Comparison of ENCODE assay signal across 1 cellular context in genomic region chr12:76559277-76560082, GRCh38.
TF ChIP-seq lines count a peak whose summit lies in the region.

A gene with protein sequence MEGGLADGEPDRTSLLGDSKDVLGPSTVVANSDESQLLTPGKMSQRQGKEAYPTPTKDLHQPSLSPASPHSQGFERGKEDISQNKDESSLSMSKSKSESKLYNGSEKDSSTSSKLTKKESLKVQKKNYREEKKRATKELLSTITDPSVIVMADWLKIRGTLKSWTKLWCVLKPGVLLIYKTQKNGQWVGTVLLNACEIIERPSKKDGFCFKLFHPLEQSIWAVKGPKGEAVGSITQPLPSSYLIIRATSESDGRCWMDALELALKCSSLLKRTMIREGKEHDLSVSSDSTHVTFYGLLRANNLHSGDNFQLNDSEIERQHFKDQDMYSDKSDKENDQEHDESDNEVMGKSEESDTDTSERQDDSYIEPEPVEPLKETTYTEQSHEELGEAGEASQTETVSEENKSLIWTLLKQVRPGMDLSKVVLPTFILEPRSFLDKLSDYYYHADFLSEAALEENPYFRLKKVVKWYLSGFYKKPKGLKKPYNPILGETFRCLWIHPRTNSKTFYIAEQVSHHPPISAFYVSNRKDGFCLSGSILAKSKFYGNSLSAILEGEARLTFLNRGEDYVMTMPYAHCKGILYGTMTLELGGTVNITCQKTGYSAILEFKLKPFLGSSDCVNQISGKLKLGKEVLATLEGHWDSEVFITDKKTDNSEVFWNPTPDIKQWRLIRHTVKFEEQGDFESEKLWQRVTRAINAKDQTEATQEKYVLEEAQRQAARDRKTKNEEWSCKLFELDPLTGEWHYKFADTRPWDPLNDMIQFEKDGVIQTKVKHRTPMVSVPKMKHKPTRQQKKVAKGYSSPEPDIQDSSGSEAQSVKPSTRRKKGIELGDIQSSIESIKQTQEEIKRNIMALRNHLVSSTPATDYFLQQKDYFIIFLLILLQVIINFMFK (minus strand): TSS chr12:76559771. CDS start chr12:76487551, 72,220 bp downstream.

TF ChIP-seq in HepG2, 621 proteins besides CTCF, POLR2A, EP300 and RAD21 (continued from another document and continues in another):
- TF ChIP-seq STAT6 (CRISPR knock-in tag; IDR thresholded peaks at IDR 0.05; ENCODE audit: borderline replicate concordance) (no peak), NKX3-1 (CRISPR knock-in tag; IDR thresholded peaks at IDR 0.05) (0 out of 2 replicates have a peak, but pooled peaks have one; percentile 75), NONO (IDR thresholded peaks at IDR 0.05) (no peak), NONO (CRISPR knock-in tag; conservative IDR thresholded peaks at IDR 0.05) (peak; percentile 97), BHLHE40 (IDR thresholded peaks at IDR 0.05; ENCODE audit: low read length) (peak; percentile 93), ZNF3 (CRISPR knock-in tag; IDR thresholded peaks at IDR 0.05) (no peak), TERF1 (CRISPR knock-in tag; IDR thresholded peaks at IDR 0.05) (peak; percentile 63; the same call in 1 of the 2 replicates), TAF1 (CRISPR knock-in tag; IDR thresholded peaks at IDR 0.05) (peak; percentile 96), ZNF737 (CRISPR knock-in tag; IDR thresholded peaks at IDR 0.05; ENCODE audit: borderline replicate concordance) (no peak), SP4 (CRISPR knock-in tag; IDR thresholded peaks at IDR 0.05) (peak; percentile 89), ZNF580 (CRISPR knock-in tag; IDR thresholded peaks at IDR 0.05; ENCODE audit: borderline replicate concordance, low read depth) (peak; percentile 75), ATF1 (CRISPR knock-in tag; IDR thresholded peaks at IDR 0.05) (peak; percentile 90), RFX3 (CRISPR knock-in tag; IDR thresholded peaks at IDR 0.05) (no peak), TEAD3 (CRISPR knock-in tag; optimal IDR thresholded peaks at IDR 0.05; ENCODE audit: borderline replicate concordance) (peak; percentile 77), HNF4A (CRISPR knock-in tag; IDR thresholded peaks at IDR 0.05) (peak; percentile 30), ZNF709 (CRISPR knock-in tag; IDR thresholded peaks at IDR 0.05) (peak; percentile 24; the same call in 1 of the 2 replicates), ZNF746 (CRISPR knock-in tag; IDR thresholded peaks at IDR 0.05) (peak; percentile 57; the same call in 1 of the 2 replicates), EEA1 (CRISPR knock-in tag; IDR thresholded peaks at IDR 0.05; ENCODE audit: borderline replicate concordance) (0 out of 2 replicates have a peak, but pooled peaks have one; percentile 25), ZNF34 (CRISPR knock-in tag; IDR thresholded peaks at IDR 0.05; ENCODE audit: borderline replicate concordance) (no peak; the same call in 1 of the 2 replicates), DRAP1 (CRISPR knock-in tag; IDR thresholded peaks at IDR 0.05) (peak; percentile 94), CBX2 (IDR thresholded peaks at IDR 0.05; ENCODE audit: low read depth, low read length) (no peak), CBX2 (CRISPR knock-in tag; IDR thresholded peaks at IDR 0.05; ENCODE audit: low read depth) (no peak), ZNF773 (CRISPR knock-in tag; IDR thresholded peaks at IDR 0.05; ENCODE audit: borderline replicate concordance) (peak; percentile 92; the same call in 1 of the 2 replicates), LBX2 (CRISPR knock-in tag; IDR thresholded peaks at IDR 0.05; ENCODE audit: borderline replicate concordance) (peak; percentile 81), POGK (CRISPR knock-in tag; conservative IDR thresholded peaks at IDR 0.05) (peak; percentile 69), MAFF (IDR thresholded peaks at IDR 0.05; ENCODE audit: low read depth, low read length) (no peak), YY1 (IDR thresholded peaks at IDR 0.05; ENCODE audit: insufficient read depth, insufficient replicate concordance, low read depth, low read length) (no peak), RFX5 (IDR thresholded peaks at IDR 0.05; ENCODE audit: low read depth, low read length) (0 out of 2 replicates have a peak, but pooled peaks have one; percentile 22), TRAFD1 (CRISPR knock-in tag; IDR thresholded peaks at IDR 0.05; ENCODE audit: borderline replicate concordance) (no peak), ZNF280D (CRISPR knock-in tag; IDR thresholded peaks at IDR 0.05) (0 out of 2 replicates have a peak, but pooled peaks have one; percentile 54), ZNF780A (CRISPR knock-in tag; IDR thresholded peaks at IDR 0.05) (peak; percentile 85; the same call in 1 of the 2 replicates)
- TF ChIP-seq, protein P1, sequence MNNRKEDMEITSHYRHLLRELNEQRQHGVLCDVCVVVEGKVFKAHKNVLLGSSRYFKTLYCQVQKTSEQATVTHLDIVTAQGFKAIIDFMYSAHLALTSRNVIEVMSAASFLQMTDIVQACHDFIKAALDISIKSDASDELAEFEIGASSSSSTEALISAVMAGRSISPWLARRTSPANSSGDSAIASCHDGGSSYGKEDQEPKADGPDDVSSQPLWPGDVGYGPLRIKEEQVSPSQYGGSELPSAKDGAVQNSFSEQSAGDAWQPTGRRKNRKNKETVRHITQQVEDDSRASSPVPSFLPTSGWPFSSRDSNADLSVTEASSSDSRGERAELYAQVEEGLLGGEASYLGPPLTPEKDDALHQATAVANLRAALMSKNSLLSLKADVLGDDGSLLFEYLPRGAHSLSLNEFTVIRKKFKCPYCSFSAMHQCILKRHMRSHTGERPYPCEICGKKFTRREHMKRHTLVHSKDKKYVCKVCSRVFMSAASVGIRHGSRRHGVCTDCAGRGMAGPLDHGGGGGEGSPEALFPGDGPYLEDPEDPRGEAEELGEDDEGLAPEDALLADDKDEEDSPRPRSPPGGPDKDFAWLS (CRISPR knock-in tag; IDR thresholded peaks at IDR 0.05; ENCODE audit: borderline replicate concordance), result no peak
- TF ChIP-seq, protein P2, sequence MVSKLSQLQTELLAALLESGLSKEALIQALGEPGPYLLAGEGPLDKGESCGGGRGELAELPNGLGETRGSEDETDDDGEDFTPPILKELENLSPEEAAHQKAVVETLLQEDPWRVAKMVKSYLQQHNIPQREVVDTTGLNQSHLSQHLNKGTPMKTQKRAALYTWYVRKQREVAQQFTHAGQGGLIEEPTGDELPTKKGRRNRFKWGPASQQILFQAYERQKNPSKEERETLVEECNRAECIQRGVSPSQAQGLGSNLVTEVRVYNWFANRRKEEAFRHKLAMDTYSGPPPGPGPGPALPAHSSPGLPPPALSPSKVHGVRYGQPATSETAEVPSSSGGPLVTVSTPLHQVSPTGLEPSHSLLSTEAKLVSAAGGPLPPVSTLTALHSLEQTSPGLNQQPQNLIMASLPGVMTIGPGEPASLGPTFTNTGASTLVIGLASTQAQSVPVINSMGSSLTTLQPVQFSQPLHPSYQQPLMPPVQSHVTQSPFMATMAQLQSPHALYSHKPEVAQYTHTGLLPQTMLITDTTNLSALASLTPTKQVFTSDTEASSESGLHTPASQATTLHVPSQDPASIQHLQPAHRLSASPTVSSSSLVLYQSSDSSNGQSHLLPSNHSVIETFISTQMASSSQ (IDR thresholded peaks at IDR 0.05; ENCODE audit: low read depth), result no peak
- TF ChIP-seq, protein P2 (CRISPR knock-in tag; IDR thresholded peaks at IDR 0.05; ENCODE audit: borderline replicate concordance), result no peak; the same call in 1 of the 2 replicates
